9 cellular contexts compared by ENCODE assay signal in the genomic region with DNA sequence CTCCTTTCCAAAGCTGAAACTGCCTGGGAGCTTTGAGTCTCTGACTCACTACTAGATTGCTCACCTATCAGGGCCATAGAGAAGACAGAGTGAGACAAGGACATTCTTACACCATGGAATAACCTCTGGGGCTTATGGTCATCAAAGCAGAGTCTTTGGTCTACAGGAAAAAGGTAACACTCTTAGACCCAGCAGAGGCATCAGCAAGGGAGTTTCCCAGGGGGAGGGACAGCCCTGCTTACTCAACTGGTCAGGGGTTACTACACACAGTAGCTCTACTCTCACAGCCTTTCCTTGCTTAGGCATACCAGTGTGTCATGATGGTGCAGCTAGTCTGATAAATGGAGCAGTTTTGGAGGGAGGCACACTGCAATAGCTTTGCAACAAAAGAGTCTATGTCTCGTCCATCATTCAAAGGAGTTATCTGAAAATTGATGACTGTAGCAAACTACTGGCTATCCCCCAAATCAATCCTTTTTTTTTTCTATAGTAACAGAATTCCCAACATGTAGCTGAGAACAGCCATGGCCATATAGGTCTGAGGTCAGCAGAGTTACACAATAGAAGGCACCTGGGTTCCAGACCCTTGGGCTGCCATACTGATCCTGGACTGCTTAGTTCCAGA.
A peak's percentile ranks its signal among the peaks of the same experiment; 100 is the strongest.
DNase-seq lines count a peak whose midpoint lies in the region; ATAC-seq, FAIRE-seq and TF ChIP-seq lines count a peak whose summit lies in the region.
"Had no signal": no experiment of that assay in that cellular context is flagged by ENCODE, and none has a peak within 500 bp of the region (broad histone marks: within the 10 kb centered on the region; RNA-seq: fewer than 3 reads in every experiment).

No MANE protein-coding gene starts in this region.

- DNase-seq in NK-92 treated with Interleukin-12 subunit alpha and Interleukin-12 subunit beta, amount 100 ng/mL, for 24 hours (lab: John Stamatoyannopoulos, UW), result peak; percentile 62
- DNase-seq in NK-92 (lab: John Stamatoyannopoulos, UW; ENCODE audit: unreplicated experiment) (no peak), H54 (ENCODE audit: insufficient read length, low spot score) (peak; percentile 54), fibroblast of pulmonary artery (ENCODE audit: low read depth) (peak; percentile 97), NCI-H1048 (lab: John Stamatoyannopoulos, UW) (no peak), NCI-H1930 (lab: John Stamatoyannopoulos, UW) (no peak)
- peak; percentile 48 for DNase-seq in stimulated activated naive CD8-positive, alpha-beta T cell treated with anti-CD3 and anti-CD28 coated beads, Interleukin-15, Interleukin-2, amounts not matched to agents 100 U/mL and 50 U/mL, for 24 hours

- H3K79me2 ChIP-seq in OCI-LY3 (ENCODE audit: low read length), result no peaks in the 10 kb centered on the region

- 0 out of 2 replicates have a peak, but pooled peaks cover 3% of the 10 kb centered on the region for H4K20me1 ChIP-seq in OCI-LY3 (ENCODE audit: insufficient read depth, low read length)

- peak; percentile 99 for ATAC-seq in stimulated activated naive CD8-positive, alpha-beta T cell treated with anti-CD3 and anti-CD28 coated beads, Interleukin-15, Interleukin-2, amounts not matched to agents 100 U/mL and 50 U/mL, for 24 hours

- H3K4me1 ChIP-seq in OCI-LY3 (ENCODE audit: low read length), result peaks cover 36% of the 10 kb centered on the region

- peak; percentile 98 for FAIRE-seq in H54 (lab: Jason Lieb, UNC)

- H2AFZ ChIP-seq in OCI-LY3 (ENCODE audit: low read depth, low read length), result no peak overlapping the region

- H3K36me3 ChIP-seq in OCI-LY3 (replicated peaks; ENCODE audit: low read depth, low read length), result no peaks in the 10 kb centered on the region

- no peaks in the 10 kb centered on the region for H3K9me3 ChIP-seq in OCI-LY3 (ENCODE audit: insufficient read depth, low read length)

- no peak for TF ChIP-seq POLR2A in H54 (IDR thresholded peaks at IDR 0.05; ENCODE audit: low read depth, low read length)

- peak overlapping the region; percentile 27 for H3K4me2 ChIP-seq in OCI-LY3 (ENCODE audit: low read length)

- no peak overlapping the region for H3K4me3 ChIP-seq in OCI-LY3 (ENCODE audit: low read length)
- H3K4me3 ChIP-seq in fibroblast of pulmonary artery (replicated peaks; ENCODE audit: low read depth, low read length), result no peak overlapping the region

- no peak overlapping the region for H3K27ac ChIP-seq in OCI-LY3 (ENCODE audit: low read length)
- H3K27ac ChIP-seq: VCaP had no signal

- peaks cover 64% of the 10 kb centered on the region for H3K27me3 ChIP-seq in OCI-LY3 (ENCODE audit: low read depth, low read length)

- no peak overlapping the region for H3K9ac ChIP-seq in OCI-LY3 (ENCODE audit: low read length)

- TF ChIP-seq CTCF in OCI-LY3 (IDR thresholded peaks at IDR 0.05; ENCODE audit: low read depth, low read length), result no peak
- no peak for TF ChIP-seq CTCF in fibroblast of pulmonary artery (IDR thresholded peaks at IDR 0.05; ENCODE audit: low read length, missing control alignments)

Comparison
In these comparisons a context has a peak if more than half of its experiments do, and no peak if none do; other contexts are left out.
1. DNase-seq: peak in NK-92 treated with Interleukin-12 subunit alpha and Interleukin-12 subunit beta, amount 100 ng/mL, for 24 hours (single experiment), H54 (single experiment), fibroblast of pulmonary artery (single experiment) and stimulated activated naive CD8-positive, alpha-beta T cell treated with anti-CD3 and anti-CD28 coated beads, Interleukin-15, Interleukin-2, amounts not matched to agents 100 U/mL and 50 U/mL, for 24 hours (single experiment); none in NK-92 (single experiment), NCI-H1048 (single experiment) and NCI-H1930 (0 of 2).